In genomic region chr10:18563003-18563726, GRCh38 we compare ENCODE assay signal across 4 cellular contexts.
TF ChIP-seq lines count a peak whose summit lies in the region.

No MANE protein-coding gene starts in this region.

TF ChIP-seq in A549, 52 proteins besides CTCF, POLR2A, EP300 and RAD21:
- TF ChIP-seq SREBF2 (IDR thresholded peaks at IDR 0.05), result no peak
- TF ChIP-seq EHMT2 (IDR thresholded peaks at IDR 0.05; ENCODE audit: low read depth), result peak; percentile 23; the same call in 1 of the 2 replicates
TF ChIP-seq in A549: peak in this region for 1.

TF ChIP-seq in IMR-90, 13 proteins besides CTCF, POLR2A, EP300 and RAD21:
- TF ChIP-seq CHD1 (IDR thresholded peaks at IDR 0.05; ENCODE audit: low read depth, low read length) (no peak), USF2 (IDR thresholded peaks at IDR 0.05; ENCODE audit: low read depth, low read length) (no peak), MXI1 (IDR thresholded peaks at IDR 0.05; ENCODE audit: borderline replicate concordance, low read depth, low read length) (no peak), FOS (IDR thresholded peaks at IDR 0.05; ENCODE audit: low read depth, low read length) (no peak), MAFK (IDR thresholded peaks at IDR 0.05; ENCODE audit: low read depth, low read length) (no peak), BHLHE40 (IDR thresholded peaks at IDR 0.05; ENCODE audit: low read depth, low read length) (no peak), ELK1 (IDR thresholded peaks at IDR 0.05; ENCODE audit: borderline replicate concordance, low read depth, low read length) (no peak), SMC3 (IDR thresholded peaks at IDR 0.05; ENCODE audit: low read depth, low read length) (no peak), RCOR1 (IDR thresholded peaks at IDR 0.05; ENCODE audit: insufficient replicate concordance, low read length) (no peak), MAZ (IDR thresholded peaks at IDR 0.05; ENCODE audit: borderline replicate concordance, low read depth, low read length) (no peak), RFX5 (IDR thresholded peaks at IDR 0.05; ENCODE audit: low read depth, low read length) (no peak), NFE2L2 (IDR thresholded peaks at IDR 0.05; ENCODE audit: low read depth, low read length) (no peak), CEBPB (IDR thresholded peaks at IDR 0.05; ENCODE audit: low read depth, low read length) (no peak)

TF ChIP-seq in WTC11, 78 proteins besides CTCF, POLR2A, EP300 and RAD21:
- no peak for TF ChIP-seq GRHL2 (CRISPR knock-in tag; IDR thresholded peaks at IDR 0.05; ENCODE audit: insufficient replicate concordance, severe bottlenecking)
- TF ChIP-seq NFATC4 (CRISPR knock-in tag; IDR thresholded peaks at IDR 0.05), result no peak
- peak; percentile 44 for TF ChIP-seq PRDM15 (CRISPR knock-in tag; IDR thresholded peaks at IDR 0.05)
- no peak for TF ChIP-seq ARID4B (CRISPR knock-in tag; IDR thresholded peaks at IDR 0.05; ENCODE audit: borderline replicate concordance)

TF ChIP-seq in H1, 55 proteins besides CTCF, POLR2A, EP300 and RAD21:
- TF ChIP-seq SP1 (IDR thresholded peaks at IDR 0.05; ENCODE audit: low read depth, low read length) (0 out of 2 replicates have a peak, but pooled peaks have one; percentile 21), JUN (IDR thresholded peaks at IDR 0.05; ENCODE audit: low read depth, low read length) (no peak)
